1 cellular context compared by ENCODE assay signal in the genomic region with DNA sequence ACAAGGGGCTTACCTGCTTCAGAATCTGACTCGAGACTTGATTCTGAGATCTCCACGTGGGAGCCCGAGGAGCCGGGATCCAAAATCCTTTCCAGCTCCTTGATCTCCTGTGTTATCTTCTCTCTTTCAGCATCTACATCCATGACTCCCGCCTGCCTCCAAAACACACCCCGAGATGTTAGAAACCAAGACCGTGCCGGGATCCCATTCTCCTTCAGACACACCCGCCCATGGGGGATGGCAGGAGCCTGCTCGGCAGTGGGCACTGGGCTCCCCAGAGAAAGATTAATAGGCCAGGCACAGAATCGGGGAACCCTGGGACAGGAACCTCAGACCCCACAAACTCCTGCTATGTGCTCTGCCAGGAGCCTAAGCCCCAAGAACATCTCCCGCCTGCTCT.
TF ChIP-seq lines count a peak whose summit lies in the region.

No MANE protein-coding gene starts in this region.

TF ChIP-seq in K562, 482 proteins besides CTCF, POLR2A, EP300 and RAD21:
- TF ChIP-seq HDAC8 (tag; IDR thresholded peaks at IDR 0.05), result no peak
- TF ChIP-seq NONO (IDR thresholded peaks at IDR 0.05; ENCODE audit: low read depth in 2 of 2, low read length in 1 of 2), result no peak
- TF ChIP-seq ARHGAP35 (IDR thresholded peaks at IDR 0.05; ENCODE audit: partially characterized antibody), result no peak
- TF ChIP-seq ZFP30 (CRISPR knock-in tag; IDR thresholded peaks at IDR 0.05; ENCODE audit: borderline replicate concordance), result no peak
- TF ChIP-seq ZNF584 (CRISPR knock-in tag; IDR thresholded peaks at IDR 0.05; ENCODE audit: low read depth), result no peak
- TF ChIP-seq CHD2 (IDR thresholded peaks at IDR 0.05; ENCODE audit: low read depth, low read length), result no peak
- TF ChIP-seq HMGN3 (IDR thresholded peaks at IDR 0.05; ENCODE audit: borderline replicate concordance, extremely low read depth, insufficient read length, low read depth, low read length), result no peak
- TF ChIP-seq NR2C1 (IDR thresholded peaks at IDR 0.05), result no peak
- TF ChIP-seq NR2C1 (tag; IDR thresholded peaks at IDR 0.05), result no peak
- TF ChIP-seq, protein P1, sequence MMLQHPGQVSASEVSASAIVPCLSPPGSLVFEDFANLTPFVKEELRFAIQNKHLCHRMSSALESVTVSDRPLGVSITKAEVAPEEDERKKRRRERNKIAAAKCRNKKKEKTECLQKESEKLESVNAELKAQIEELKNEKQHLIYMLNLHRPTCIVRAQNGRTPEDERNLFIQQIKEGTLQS (IDR thresholded peaks at IDR 0.05), result no peak
- TF ChIP-seq, protein P1 (CRISPR knock-in tag; conservative IDR thresholded peaks at IDR 0.05), result no peak
- TF ChIP-seq ESRRA (IDR thresholded peaks at IDR 0.05; ENCODE audit: borderline replicate concordance, low read depth), result no peak
- TF ChIP-seq, protein P2, sequence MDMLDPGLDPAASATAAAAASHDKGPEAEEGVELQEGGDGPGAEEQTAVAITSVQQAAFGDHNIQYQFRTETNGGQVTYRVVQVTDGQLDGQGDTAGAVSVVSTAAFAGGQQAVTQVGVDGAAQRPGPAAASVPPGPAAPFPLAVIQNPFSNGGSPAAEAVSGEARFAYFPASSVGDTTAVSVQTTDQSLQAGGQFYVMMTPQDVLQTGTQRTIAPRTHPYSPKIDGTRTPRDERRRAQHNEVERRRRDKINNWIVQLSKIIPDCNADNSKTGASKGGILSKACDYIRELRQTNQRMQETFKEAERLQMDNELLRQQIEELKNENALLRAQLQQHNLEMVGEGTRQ (CRISPR knock-in tag; IDR thresholded peaks at IDR 0.05), result no peak
- TF ChIP-seq OTX1 (CRISPR knock-in tag; IDR thresholded peaks at IDR 0.05), result no peak
- no peak for TF ChIP-seq CBFA2T2 (conservative IDR thresholded peaks at IDR 0.05)
TF ChIP-seq in K562: peak in this region for 0.
